1 cellular context compared by ENCODE assay signal in the genomic region with DNA sequence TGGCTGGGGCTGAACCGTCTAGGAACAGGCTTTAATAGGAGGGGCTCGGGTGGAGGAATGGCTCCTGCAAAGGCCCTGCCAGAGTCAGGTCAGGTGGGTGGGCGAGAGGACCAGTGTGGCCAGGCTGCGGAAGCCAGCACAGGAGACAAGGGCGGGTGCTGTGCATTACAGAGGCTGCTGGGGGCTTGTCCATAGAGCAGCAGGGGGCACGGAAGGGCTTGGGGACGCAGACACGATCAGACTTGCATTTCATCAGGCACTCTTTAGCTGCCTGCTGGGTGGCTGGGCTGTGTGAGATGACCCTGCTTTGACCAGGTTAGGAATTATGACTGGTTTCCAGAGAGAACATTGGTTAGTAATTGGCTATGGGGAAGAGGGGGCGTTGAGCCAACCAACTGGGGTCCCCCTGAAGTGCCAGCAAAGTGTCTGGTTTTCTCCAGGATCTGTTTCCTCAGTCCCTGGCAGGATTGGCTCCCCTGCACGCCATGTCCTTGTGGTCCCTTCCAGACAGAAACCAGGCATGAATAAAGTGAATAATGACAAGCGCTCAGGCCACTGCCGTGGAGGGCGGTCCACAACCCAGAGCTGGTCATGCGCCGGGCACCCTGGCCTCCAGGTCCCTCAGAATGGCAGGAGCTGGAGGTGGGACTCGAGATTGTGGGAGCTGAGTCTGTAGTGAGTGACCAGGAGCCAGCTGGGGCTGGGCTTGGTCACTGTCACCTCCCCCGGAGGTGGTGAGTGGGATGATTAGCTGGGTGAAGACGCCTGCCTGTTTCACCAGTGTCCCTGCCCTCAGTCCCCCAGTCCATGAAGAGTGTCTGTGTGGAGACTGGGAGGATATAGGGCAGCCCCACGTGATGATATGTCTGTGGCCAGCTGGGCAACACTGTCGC.
TF ChIP-seq lines count a peak whose summit lies in the region.
"Not testable (repeated sequence)": the region's sequence is repeated elsewhere in the genome, so short reads cannot be mapped to it uniquely, and the experiment has no call there.

No MANE protein-coding gene starts in this region.

TF ChIP-seq in K562, 482 proteins besides CTCF, POLR2A, EP300 and RAD21 (continues in another document):
- TF ChIP-seq, protein P1, sequence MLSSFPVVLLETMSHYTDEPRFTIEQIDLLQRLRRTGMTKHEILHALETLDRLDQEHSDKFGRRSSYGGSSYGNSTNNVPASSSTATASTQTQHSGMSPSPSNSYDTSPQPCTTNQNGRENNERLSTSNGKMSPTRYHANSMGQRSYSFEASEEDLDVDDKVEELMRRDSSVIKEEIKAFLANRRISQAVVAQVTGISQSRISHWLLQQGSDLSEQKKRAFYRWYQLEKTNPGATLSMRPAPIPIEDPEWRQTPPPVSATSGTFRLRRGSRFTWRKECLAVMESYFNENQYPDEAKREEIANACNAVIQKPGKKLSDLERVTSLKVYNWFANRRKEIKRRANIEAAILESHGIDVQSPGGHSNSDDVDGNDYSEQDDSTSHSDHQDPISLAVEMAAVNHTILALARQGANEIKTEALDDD (IDR thresholded peaks at IDR 0.05) = peak; percentile 68; the same call in 1 of the 2 replicates
- TF ChIP-seq MTF1 (CRISPR knock-in tag; IDR thresholded peaks at IDR 0.05; ENCODE audit: borderline replicate concordance) (0 out of 2 replicates have a peak, but pooled peaks have one; percentile 3), MYC (CRISPR knock-in tag; IDR thresholded peaks at IDR 0.05; ENCODE audit: borderline replicate concordance, low read depth) (0 out of 2 replicates have a peak, but pooled peaks have one; percentile 15), ELF4 (CRISPR knock-in tag; IDR thresholded peaks at IDR 0.05) (peak; percentile 44; the same call in 1 of the 2 replicates), CBFA2T3 (IDR thresholded peaks at IDR 0.05) (0 out of 2 replicates have a peak, but pooled peaks have one; percentile 4), CXXC5 (CRISPR knock-in tag; IDR thresholded peaks at IDR 0.05) (0 out of 2 replicates have a peak, but pooled peaks have one; percentile 10), ZFPM2 (CRISPR knock-in tag; IDR thresholded peaks at IDR 0.05) (0 out of 2 replicates have a peak, but pooled peaks have one; percentile 15), GABPB2 (CRISPR knock-in tag; conservative IDR thresholded peaks at IDR 0.05) (0 out of 2 replicates have a peak, but pooled peaks have one; percentile 1), TAF15 (IDR thresholded peaks at IDR 0.05; ENCODE audit: low read depth, low read length) (0 out of 2 replicates have a peak, but pooled peaks have one; percentile 74), ZNF583 (CRISPR knock-in tag; IDR thresholded peaks at IDR 0.05) (peak; percentile 69; the same call in 1 of the 2 replicates), ZNF695 (CRISPR knock-in tag; IDR thresholded peaks at IDR 0.05) (peak; percentile 4; the same call in 1 of the 2 replicates), ZNF830 (CRISPR knock-in tag; IDR thresholded peaks at IDR 0.05) (0 out of 2 replicates have a peak, but pooled peaks have one; percentile 21), ZNF740 (tag; IDR thresholded peaks at IDR 0.05) (0 out of 4 replicates have a peak, but pooled peaks of 1 of the 2 experiments have one; percentile 7), CBFB (CRISPR knock-in tag; IDR thresholded peaks at IDR 0.05) (peak; percentile 33; the same call in 1 of the 2 replicates), ZNF184 (CRISPR knock-in tag; IDR thresholded peaks at IDR 0.05) (peak; percentile 51; the same call in 1 of the 2 replicates), CREB1 (CRISPR knock-in tag; IDR thresholded peaks at IDR 0.05) (peak; percentile 27; the same call in 1 of the 2 replicates), STAT6 (CRISPR knock-in tag; IDR thresholded peaks at IDR 0.05) (peak; percentile 12; the same call in 1 of the 2 replicates), ZNF146 (CRISPR knock-in tag; IDR thresholded peaks at IDR 0.05; ENCODE audit: unreplicated experiment) (peak; percentile 34), MTA2 (IDR thresholded peaks at IDR 0.05; ENCODE audit: low read depth) (0 out of 2 replicates have a peak, but pooled peaks have one; percentile 5), MIER1 (IDR thresholded peaks at IDR 0.05; ENCODE audit: low read depth) (peak; percentile 17; the same call in 1 of the 2 replicates), ZNF311 (CRISPR knock-in tag; IDR thresholded peaks at IDR 0.05) (0 out of 2 replicates have a peak, but pooled peaks have one; percentile 19), RHOXF2B (CRISPR knock-in tag; conservative IDR thresholded peaks at IDR 0.05) (0 out of 2 replicates have a peak, but pooled peaks have one; percentile 36), ESRRB (CRISPR knock-in tag; IDR thresholded peaks at IDR 0.05; ENCODE audit: borderline replicate concordance) (0 out of 2 replicates have a peak, but pooled peaks have one; percentile 16), KDM4B (IDR thresholded peaks at IDR 0.05; ENCODE audit: borderline replicate concordance in 2 of 2, low read depth in 1 of 2) (0 out of 4 replicates have a peak, but pooled peaks of 1 of the 2 experiments have one; percentile 37)
- TF ChIP-seq, protein P2, sequence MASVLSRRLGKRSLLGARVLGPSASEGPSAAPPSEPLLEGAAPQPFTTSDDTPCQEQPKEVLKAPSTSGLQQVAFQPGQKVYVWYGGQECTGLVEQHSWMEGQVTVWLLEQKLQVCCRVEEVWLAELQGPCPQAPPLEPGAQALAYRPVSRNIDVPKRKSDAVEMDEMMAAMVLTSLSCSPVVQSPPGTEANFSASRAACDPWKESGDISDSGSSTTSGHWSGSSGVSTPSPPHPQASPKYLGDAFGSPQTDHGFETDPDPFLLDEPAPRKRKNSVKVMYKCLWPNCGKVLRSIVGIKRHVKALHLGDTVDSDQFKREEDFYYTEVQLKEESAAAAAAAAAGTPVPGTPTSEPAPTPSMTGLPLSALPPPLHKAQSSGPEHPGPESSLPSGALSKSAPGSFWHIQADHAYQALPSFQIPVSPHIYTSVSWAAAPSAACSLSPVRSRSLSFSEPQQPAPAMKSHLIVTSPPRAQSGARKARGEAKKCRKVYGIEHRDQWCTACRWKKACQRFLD (CRISPR knock-in tag; IDR thresholded peaks at IDR 0.05) = peak; percentile 72; the same call in 1 of the 2 replicates
- TF ChIP-seq MYC (IDR thresholded peaks at IDR 0.05; ENCODE audit: low read depth, low read length); ZNF740 (CRISPR knock-in tag; IDR thresholded peaks at IDR 0.05); CREB1 (IDR thresholded peaks at IDR 0.05): not testable (repeated sequence)
- TF ChIP-seq, protein P3, sequence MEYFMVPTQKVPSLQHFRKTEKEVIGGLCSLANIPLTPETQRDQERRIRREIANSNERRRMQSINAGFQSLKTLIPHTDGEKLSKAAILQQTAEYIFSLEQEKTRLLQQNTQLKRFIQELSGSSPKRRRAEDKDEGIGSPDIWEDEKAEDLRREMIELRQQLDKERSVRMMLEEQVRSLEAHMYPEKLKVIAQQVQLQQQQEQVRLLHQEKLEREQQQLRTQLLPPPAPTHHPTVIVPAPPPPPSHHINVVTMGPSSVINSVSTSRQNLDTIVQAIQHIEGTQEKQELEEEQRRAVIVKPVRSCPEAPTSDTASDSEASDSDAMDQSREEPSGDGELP (CRISPR knock-in tag; IDR thresholded peaks at IDR 0.05; ENCODE audit: borderline replicate concordance) = peak; percentile 73
- TF ChIP-seq, protein P4, sequence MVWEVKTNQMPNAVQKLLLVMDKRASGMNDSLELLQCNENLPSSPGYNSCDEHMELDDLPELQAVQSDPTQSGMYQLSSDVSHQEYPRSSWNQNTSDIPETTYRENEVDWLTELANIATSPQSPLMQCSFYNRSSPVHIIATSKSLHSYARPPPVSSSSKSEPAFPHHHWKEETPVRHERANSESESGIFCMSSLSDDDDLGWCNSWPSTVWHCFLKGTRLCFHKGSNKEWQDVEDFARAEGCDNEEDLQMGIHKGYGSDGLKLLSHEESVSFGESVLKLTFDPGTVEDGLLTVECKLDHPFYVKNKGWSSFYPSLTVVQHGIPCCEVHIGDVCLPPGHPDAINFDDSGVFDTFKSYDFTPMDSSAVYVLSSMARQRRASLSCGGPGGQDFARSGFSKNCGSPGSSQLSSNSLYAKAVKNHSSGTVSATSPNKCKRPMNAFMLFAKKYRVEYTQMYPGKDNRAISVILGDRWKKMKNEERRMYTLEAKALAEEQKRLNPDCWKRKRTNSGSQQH (CRISPR knock-in tag; IDR thresholded peaks at IDR 0.05) = 0 out of 2 replicates have a peak, but pooled peaks have one; percentile 11
- TF ChIP-seq, protein P5, sequence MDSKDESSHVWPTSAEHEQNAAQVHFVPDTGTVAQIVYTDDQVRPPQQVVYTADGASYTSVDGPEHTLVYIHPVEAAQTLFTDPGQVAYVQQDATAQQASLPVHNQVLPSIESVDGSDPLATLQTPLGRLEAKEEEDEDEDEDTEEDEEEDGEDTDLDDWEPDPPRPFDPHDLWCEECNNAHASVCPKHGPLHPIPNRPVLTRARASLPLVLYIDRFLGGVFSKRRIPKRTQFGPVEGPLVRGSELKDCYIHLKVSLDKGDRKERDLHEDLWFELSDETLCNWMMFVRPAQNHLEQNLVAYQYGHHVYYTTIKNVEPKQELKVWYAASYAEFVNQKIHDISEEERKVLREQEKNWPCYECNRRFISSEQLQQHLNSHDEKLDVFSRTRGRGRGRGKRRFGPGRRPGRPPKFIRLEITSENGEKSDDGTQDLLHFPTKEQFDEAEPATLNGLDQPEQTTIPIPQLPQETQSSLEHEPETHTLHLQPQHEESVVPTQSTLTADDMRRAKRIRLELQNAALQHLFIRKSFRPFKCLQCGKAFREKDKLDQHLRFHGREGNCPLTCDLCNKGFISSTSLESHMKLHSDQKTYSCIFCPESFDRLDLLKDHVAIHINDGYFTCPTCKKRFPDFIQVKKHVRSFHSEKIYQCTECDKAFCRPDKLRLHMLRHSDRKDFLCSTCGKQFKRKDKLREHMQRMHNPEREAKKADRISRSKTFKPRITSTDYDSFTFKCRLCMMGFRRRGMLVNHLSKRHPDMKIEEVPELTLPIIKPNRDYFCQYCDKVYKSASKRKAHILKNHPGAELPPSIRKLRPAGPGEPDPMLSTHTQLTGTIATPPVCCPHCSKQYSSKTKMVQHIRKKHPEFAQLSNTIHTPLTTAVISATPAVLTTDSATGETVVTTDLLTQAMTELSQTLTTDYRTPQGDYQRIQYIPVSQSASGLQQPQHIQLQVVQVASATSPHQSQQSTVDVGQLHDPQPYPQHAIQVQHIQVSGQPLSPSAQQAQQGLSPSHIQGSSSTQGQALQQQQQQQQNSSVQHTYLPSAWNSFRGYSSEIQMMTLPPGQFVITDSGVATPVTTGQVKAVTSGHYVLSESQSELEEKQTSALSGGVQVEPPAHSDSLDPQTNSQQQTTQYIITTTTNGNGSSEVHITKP (IDR thresholded peaks at IDR 0.05; ENCODE audit: partially characterized antibody) = peak; percentile 87
- TF ChIP-seq, protein P6, sequence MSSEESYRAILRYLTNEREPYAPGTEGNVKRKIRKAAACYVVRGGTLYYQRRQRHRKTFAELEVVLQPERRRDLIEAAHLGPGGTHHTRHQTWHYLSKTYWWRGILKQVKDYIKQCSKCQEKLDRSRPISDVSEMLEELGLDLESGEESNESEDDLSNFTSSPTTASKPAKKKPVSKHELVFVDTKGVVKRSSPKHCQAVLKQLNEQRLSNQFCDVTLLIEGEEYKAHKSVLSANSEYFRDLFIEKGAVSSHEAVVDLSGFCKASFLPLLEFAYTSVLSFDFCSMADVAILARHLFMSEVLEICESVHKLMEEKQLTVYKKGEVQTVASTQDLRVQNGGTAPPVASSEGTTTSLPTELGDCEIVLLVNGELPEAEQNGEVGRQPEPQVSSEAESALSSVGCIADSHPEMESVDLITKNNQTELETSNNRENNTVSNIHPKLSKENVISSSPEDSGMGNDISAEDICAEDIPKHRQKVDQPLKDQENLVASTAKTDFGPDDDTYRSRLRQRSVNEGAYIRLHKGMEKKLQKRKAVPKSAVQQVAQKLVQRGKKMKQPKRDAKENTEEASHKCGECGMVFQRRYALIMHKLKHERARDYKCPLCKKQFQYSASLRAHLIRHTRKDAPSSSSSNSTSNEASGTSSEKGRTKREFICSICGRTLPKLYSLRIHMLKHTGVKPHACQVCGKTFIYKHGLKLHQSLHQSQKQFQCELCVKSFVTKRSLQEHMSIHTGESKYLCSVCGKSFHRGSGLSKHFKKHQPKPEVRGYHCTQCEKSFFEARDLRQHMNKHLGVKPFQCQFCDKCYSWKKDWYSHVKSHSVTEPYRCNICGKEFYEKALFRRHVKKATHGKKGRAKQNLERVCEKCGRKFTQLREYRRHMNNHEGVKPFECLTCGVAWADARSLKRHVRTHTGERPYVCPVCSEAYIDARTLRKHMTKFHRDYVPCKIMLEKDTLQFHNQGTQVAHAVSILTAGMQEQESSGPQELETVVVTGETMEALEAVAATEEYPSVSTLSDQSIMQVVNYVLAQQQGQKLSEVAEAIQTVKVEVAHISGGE (CRISPR knock-in tag; IDR thresholded peaks at IDR 0.05) = 0 out of 6 replicates have a peak, but pooled peaks of 1 of the 3 experiments have one; percentile 6
- TF ChIP-seq, protein P7, sequence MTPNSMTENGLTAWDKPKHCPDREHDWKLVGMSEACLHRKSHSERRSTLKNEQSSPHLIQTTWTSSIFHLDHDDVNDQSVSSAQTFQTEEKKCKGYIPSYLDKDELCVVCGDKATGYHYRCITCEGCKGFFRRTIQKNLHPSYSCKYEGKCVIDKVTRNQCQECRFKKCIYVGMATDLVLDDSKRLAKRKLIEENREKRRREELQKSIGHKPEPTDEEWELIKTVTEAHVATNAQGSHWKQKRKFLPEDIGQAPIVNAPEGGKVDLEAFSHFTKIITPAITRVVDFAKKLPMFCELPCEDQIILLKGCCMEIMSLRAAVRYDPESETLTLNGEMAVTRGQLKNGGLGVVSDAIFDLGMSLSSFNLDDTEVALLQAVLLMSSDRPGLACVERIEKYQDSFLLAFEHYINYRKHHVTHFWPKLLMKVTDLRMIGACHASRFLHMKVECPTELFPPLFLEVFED (CRISPR knock-in tag; conservative IDR thresholded peaks at IDR 0.05) = 0 out of 2 replicates have a peak, but pooled peaks have one; percentile 6
